In genomic region chr4:2436301-2436700, GRCh38 we compare ENCODE assay signal across 13 cellular contexts. TPM values are rescaled to one million over a fixed set of nuclear protein-coding genes. Genes with fewer than 3 reads are reported as not detected.
DNase-seq lines count a peak whose midpoint lies in the region; ATAC-seq and TF ChIP-seq lines count a peak whose summit lies in the region.
"Had no signal": no experiment of that assay in that cellular context is flagged by ENCODE, and none has a peak within 500 bp of the region (broad histone marks: within the 10 kb centered on the region; RNA-seq: fewer than 3 reads in every experiment).

No MANE protein-coding gene starts in this region.

- no peak for TF ChIP-seq POLR2A in testis (IDR thresholded peaks at IDR 0.05)

- no peaks in the 10 kb centered on the region for H3K36me3 ChIP-seq in testis (ENCODE audit: low read depth, missing control alignments)

- ATAC-seq in left ventricle myocardium superior (peak; percentile 52), Right ventricle myocardium inferior (no peak), HG03280 (IDR thresholded peaks at IDR 0.05; ENCODE audit: unreplicated experiment) (no peak), GM18870 (IDR thresholded peaks at IDR 0.05; ENCODE audit: unreplicated experiment) (no peak)

- H3K4me3 ChIP-seq in testis, result no peak overlapping the region
- H3K4me3 ChIP-seq: lung had no signal

- H3K27me3 ChIP-seq in testis, result no peaks in the 10 kb centered on the region

- DNase-seq in left ventricle myocardium superior (peak; percentile 24), Right ventricle myocardium inferior (ENCODE audit: missing footprints) (no peak), SW480 (ENCODE audit: low spot score) (peak; percentile 39), head of caudate nucleus (peak in 41 of 42 donors; percentile 33 to 90 (median 73)), testis (peak; percentile 74), cortex of kidney (lab: John Stamatoyannopoulos, UW) (no peak)
- DNase-seq: activated naive CD8-positive, alpha-beta T cell treated with anti-CD3 and anti-CD28 coated beads, Interleukin-2, amount 10 ng/mL, durations not matched to agents 7 days and 5 days; NCI-H187 treated with DMSO at 0.1 percent for 48 hours had no signal

- H3K27ac ChIP-seq in testis, result no peak overlapping the region
- H3K27ac ChIP-seq: epithelial cell of prostate had no signal

- no peaks in the 10 kb centered on the region for H3K4me1 ChIP-seq in testis

- WGBS in testis, 2 donors, result 50 to 70% methylated on average over 10 of the region's 10 CpGs

- peak in 2 of 3 experiments; percentile 20 to 26 for TF ChIP-seq CTCF in testis (IDR thresholded peaks at IDR 0.05)

- no peaks in the 10 kb centered on the region for H3K9me3 ChIP-seq in testis

- intact Hi-C loops in left ventricle myocardium superior (cut with micrococcal nuclease) (no loop called here), Right ventricle myocardium inferior (cut with DNase I) (no loop called here), head of caudate nucleus (cut with DNase I) (no loop called here), testis (cut with DNase I; ENCODE audit: low total_unique reads) (no loop called here)

RNA-seq across cellular contexts. Expression of gene CFAP99, which starts 17.5 kb away (rescaled TPM):
- total RNA-seq in left ventricle myocardium superior, result not detected
- not detected for total RNA-seq in Right ventricle myocardium inferior
- 10 to 100 TPM; 30.5 to 41.2 TPM for total RNA-seq in testis
- 40.1 TPM for polyA plus RNA-seq in testis (ENCODE audit: insufficient read depth, low read depth, low replicate concordance)
- total RNA-seq: H4 had no signal

RNA-seq across cellular contexts. Expression of gene ZFYVE28, which starts 17.9 kb away (rescaled TPM):
- total RNA-seq in left ventricle myocardium superior (5.6 TPM), Right ventricle myocardium inferior (6.5 TPM), testis (10 to 100 TPM; 40.5 to 55.3 TPM)
- polyA plus RNA-seq in testis (ENCODE audit: insufficient read depth, low read depth, low replicate concordance), result 14.7 TPM

RNA-seq across cellular contexts. Expression of gene RNF4, which starts 32.6 kb away (rescaled TPM):
- total RNA-seq in left ventricle myocardium superior (26.1 TPM), Right ventricle myocardium inferior (27.2 TPM), testis (10 to 100 TPM; 61.3 to 68.3 TPM)
- 69.8 TPM for polyA plus RNA-seq in testis (ENCODE audit: insufficient read depth, low read depth, low replicate concordance)

Comparison
In these comparisons a context has a peak if more than half of its experiments do, and no peak if none do; other contexts are left out.
1. DNase-seq: peak in left ventricle myocardium superior (single experiment), SW480 (single experiment), head of caudate nucleus (41 of 42) and testis (single experiment); none in Right ventricle myocardium inferior (single experiment) and cortex of kidney (single experiment).
2. RNA of gene CFAP99, which starts 17.5 kb away (total RNA-seq): 30.5 to 41.2 TPM in testis; not detected in left ventricle myocardium superior (single experiment) and not detected in Right ventricle myocardium inferior (single experiment); every median in the first group is over 10 times any median in the second.